Comparison of ENCODE assay signal across 1 cellular context in the genomic region with DNA sequence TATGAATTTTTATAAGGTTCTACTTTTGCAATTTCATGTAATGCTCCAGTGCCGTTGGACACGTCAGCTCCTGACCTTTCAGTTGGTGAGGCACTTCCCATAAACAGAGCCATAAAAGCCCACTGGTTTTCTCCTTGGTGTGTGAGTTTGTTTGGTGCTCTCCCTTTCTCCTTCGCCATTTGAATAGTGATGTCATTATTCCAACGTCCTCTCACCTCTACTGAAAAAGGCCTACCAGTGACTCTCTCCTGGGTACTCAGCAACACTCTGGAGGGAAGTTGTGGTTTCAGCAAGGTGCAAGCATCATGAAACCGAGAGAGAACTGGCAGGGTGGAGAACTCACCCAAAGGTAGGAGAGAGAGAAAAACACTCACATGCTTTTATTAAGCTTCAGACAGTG.
TF ChIP-seq lines count a peak whose summit lies in the region.

No MANE protein-coding gene starts in this region.

TF ChIP-seq in GM23338, 12 proteins besides CTCF, POLR2A, EP300 and RAD21 (continued from another document):
- TF ChIP-seq ZNF462 (CRISPR knock-in tag; IDR thresholded peaks at IDR 0.05) (no peak), NANOG (IDR thresholded peaks at IDR 0.05; ENCODE audit: borderline replicate concordance) (no peak)
